Comparison of ENCODE assay signal across 13 cellular contexts in genomic region chr12:68621092-68622081, GRCh38. TPM values are rescaled to one million over a fixed set of nuclear protein-coding genes. Genes with fewer than 3 reads are reported as not detected.
A peak's percentile ranks its signal among the peaks of the same experiment; 100 is the strongest.
DNase-seq lines count a peak whose midpoint lies in the region; ATAC-seq and TF ChIP-seq lines count a peak whose summit lies in the region.
"Had no signal": no experiment of that assay in that cellular context is flagged by ENCODE, and none has a peak within 500 bp of the region (broad histone marks: within the 10 kb centered on the region; RNA-seq: fewer than 3 reads in every experiment).

No MANE protein-coding gene starts in this region.

- TF ChIP-seq CTCF in left ventricle myocardium inferior (IDR thresholded peaks at IDR 0.05; ENCODE audit: borderline replicate concordance) (no peak), vagina (IDR thresholded peaks at IDR 0.05) (no peak)

- peaks cover 85% of the 10 kb centered on the region for H3K4me1 ChIP-seq in left ventricle myocardium inferior
- peaks cover 86% of the 10 kb centered on the region for H3K4me1 ChIP-seq in vagina

- peaks cover 1% of the 10 kb centered on the region for H3K9me3 Mint-ChIP-seq in activated CD4-positive, alpha-beta memory T cell treated with anti-CD3 and anti-CD28 coated beads for 36 hours
- H3K9me3 Mint-ChIP-seq in memory B cell: no peaks in the 10 kb centered on the region

- DNase-seq in left ventricle myocardium inferior: no peak
- DNase-seq in left cardiac atrium: no peak
- no peak for DNase-seq in activated CD4-positive, alpha-beta memory T cell treated with anti-CD3 and anti-CD28 coated beads for 36 hours
- DNase-seq in memory B cell (ENCODE audit: low spot score in 2 of 2): no peak
- DNase-seq in vagina (ENCODE audit: extremely low spot score in 2 of 2): no peak
- DNase-seq in NCI-H446 treated with DMSO at 0.1 percent for 48 hours (lab: John Stamatoyannopoulos, UW): no peak
- DNase-seq: aorta; NCI-H2081 treated with DMSO at 0.1 percent for 48 hours; RPMI8226; stimulated activated CD4-positive, alpha-beta T cell treated with anti-CD3 and anti-CD28 coated beads, Interleukin-4, amount 100 ng/mL, for 1 hour had no signal

- no peak for ATAC-seq in left cardiac atrium
- no peak for ATAC-seq in memory B cell (ENCODE audit: low read depth)
- ATAC-seq in GM19467 (IDR thresholded peaks at IDR 0.05; ENCODE audit: unreplicated experiment): no peak
- no peak for ATAC-seq in GM19452 (IDR thresholded peaks at IDR 0.05; ENCODE audit: unreplicated experiment)

- intact Hi-C loops in left ventricle myocardium inferior (cut with micrococcal nuclease): no loop called here
- intact Hi-C loops in left cardiac atrium (cut with DNase I): no loop called here
- intact Hi-C loops in activated CD4-positive, alpha-beta memory T cell treated with anti-CD3 and anti-CD28 coated beads for 36 hours (cut with micrococcal nuclease): no loop called here
- intact Hi-C loops in vagina (cut with DNase I): no loop called here

- H3K27ac ChIP-seq in left ventricle myocardium inferior (replicated peaks) (peak overlapping the region; percentile 4), vagina (peak overlapping the region; percentile 9)

- CTCF ChIA-PET in activated CD4-positive, alpha-beta memory T cell treated with anti-CD3 and anti-CD28 coated beads for 36 hours (lab: Charles Lee): interaction anchor here (1.6 kb wide), 1 partner anchor 262 kb away, joined by 3 read pairs; no protein-coding TSS in a partner anchor

- H3K9me3 ChIP-seq in left ventricle myocardium inferior (replicated peaks) (no peaks in the 10 kb centered on the region), vagina (no peaks in the 10 kb centered on the region)
- H3K9me3 ChIP-seq: tibial nerve had no signal

- H3K27me3 ChIP-seq in left ventricle myocardium inferior (ENCODE audit: low read depth) (no peaks in the 10 kb centered on the region), vagina (no peaks in the 10 kb centered on the region)
- H3K27me3 ChIP-seq: tibial nerve had no signal

- H3K36me3 Mint-ChIP-seq in activated CD4-positive, alpha-beta memory T cell treated with anti-CD3 and anti-CD28 coated beads for 36 hours: peaks cover 33% of the 10 kb centered on the region
- peaks cover 10% of the 10 kb centered on the region for H3K36me3 Mint-ChIP-seq in memory B cell

- H3K36me3 ChIP-seq in left ventricle myocardium inferior: peaks cover 4% of the 10 kb centered on the region
- no peaks in the 10 kb centered on the region for H3K36me3 ChIP-seq in vagina

- H3K4me3 ChIP-seq in left ventricle myocardium inferior (no peak overlapping the region), vagina (no peak overlapping the region)
- H3K4me3 ChIP-seq: tibial nerve had no signal

- peak overlapping the region; percentile 30 for H3K27ac Mint-ChIP-seq in activated CD4-positive, alpha-beta memory T cell treated with anti-CD3 and anti-CD28 coated beads for 36 hours
- H3K27ac Mint-ChIP-seq in memory B cell: peak overlapping the region; percentile 31

- H3K4me3 Mint-ChIP-seq in activated CD4-positive, alpha-beta memory T cell treated with anti-CD3 and anti-CD28 coated beads for 36 hours: no peak overlapping the region
- H3K4me3 Mint-ChIP-seq in memory B cell: peak overlapping the region; percentile 1

- H3K4me1 Mint-ChIP-seq in activated CD4-positive, alpha-beta memory T cell treated with anti-CD3 and anti-CD28 coated beads for 36 hours (ENCODE audit: low read depth): peaks cover 84% of the 10 kb centered on the region
- H3K4me1 Mint-ChIP-seq in memory B cell: peaks cover 34% of the 10 kb centered on the region

- no peaks in the 10 kb centered on the region for H3K27me3 Mint-ChIP-seq in activated CD4-positive, alpha-beta memory T cell treated with anti-CD3 and anti-CD28 coated beads for 36 hours
- no peaks in the 10 kb centered on the region for H3K27me3 Mint-ChIP-seq in memory B cell

- POLR2A ChIA-PET in activated CD4-positive, alpha-beta memory T cell treated with anti-CD3 and anti-CD28 coated beads for 36 hours (lab: Charles Lee): interaction anchor here (1.5 kb wide), 1 partner anchor 10 kb away, joined by 4 read pairs; no protein-coding TSS in a partner anchor

- TF ChIP-seq POLR2A in vagina (IDR thresholded peaks at IDR 0.05): no peak

RNA-seq across cellular contexts. Expression of gene RAP1B, which starts 10.7 kb away (rescaled TPM):
- total RNA-seq in left ventricle myocardium inferior (41.5 TPM), left cardiac atrium (10 to 100 TPM; 82.2 to 91.3 TPM), vagina (169 TPM)
- total RNA-seq in activated CD4-positive, alpha-beta memory T cell treated with anti-CD3 and anti-CD28 coated beads for 36 hours: 100 to 1,000 TPM; 211 to 213 TPM
